ENCODE assay signal across 18 cellular contexts in the genomic region with DNA sequence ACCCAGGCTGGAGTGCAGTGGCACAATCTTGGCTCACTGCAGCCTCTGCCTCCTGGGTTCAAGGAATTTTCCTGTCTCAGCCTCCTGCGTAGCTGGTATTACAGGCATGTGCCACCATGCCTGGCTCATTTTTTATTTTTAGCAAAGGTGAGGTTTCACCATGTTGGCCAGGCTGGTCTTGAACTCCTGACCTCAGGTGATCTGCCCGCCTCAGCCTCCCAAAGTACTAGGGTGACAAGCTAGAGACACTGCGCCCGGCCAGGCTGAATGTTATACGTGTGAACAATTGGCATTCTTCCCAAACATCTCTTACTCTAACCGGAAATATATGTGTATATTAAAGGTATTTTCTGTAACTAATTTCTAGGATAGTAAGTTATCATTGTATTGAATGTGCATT. TPM values are rescaled to one million over a fixed set of nuclear protein-coding genes. Genes with fewer than 3 reads are reported as not detected.
DNase-seq lines count a peak whose midpoint lies in the region; ATAC-seq and TF ChIP-seq lines count a peak whose summit lies in the region.
"Had no signal": no experiment of that assay in that cellular context is flagged by ENCODE, and none has a peak within 500 bp of the region (broad histone marks: within the 10 kb centered on the region; RNA-seq: fewer than 3 reads in every experiment).

No MANE protein-coding gene starts in this region.

- H3K4me1 ChIP-seq in right cardiac atrium (ENCODE audit: control insufficient read depth, insufficient read depth, low read length) (no peaks in the 10 kb centered on the region), psoas muscle (peaks cover 23% of the 10 kb centered on the region)

- WGBS in right cardiac atrium = 79% methylated on average over 6 of the region's 6 CpGs
- WGBS in lower leg skin, 2 donors = 69 to 70% methylated on average over 6 of the region's 6 CpGs
- WGBS in psoas muscle, 3 donors = 28 to 51% (median 33%) methylated on average over 6 of the region's 6 CpGs

- no peak for DNase-seq in right cardiac atrium
- no peak for DNase-seq in Right ventricle myocardium superior
- peak; percentile 10 to 39 for DNase-seq in lower leg skin (ENCODE audit: low spot score in 2 of 2)
- DNase-seq in psoas muscle = no peak
- no peak for DNase-seq in activated effector memory CD4-positive, alpha-beta T cell treated with anti-CD3 and anti-CD28 coated beads, Interleukin-2, amount 50 U/mL, for 16 hours
- no peak for DNase-seq in epidermal melanocyte (ENCODE audit: insufficient read length, low spot score)
- DNase-seq in activated CD8-positive, alpha-beta memory T cell treated with anti-CD3 and anti-CD28 coated beads for 24 hours = no peak
- DNase-seq: C1 segment of cervical spinal cord, DMS79 treated with DMSO at 0.1 percent for 48 hours, H7, IMR-90, MG63, NCI-H1092, NCI-H146, NCI-H2081, NCI-H510A treated with DMSO at 0.1 percent for 48 hours, NCI-H82, Peyer's patch had no signal

- H3K27me3 ChIP-seq in right cardiac atrium (ENCODE audit: control insufficient read depth, insufficient read depth) (no peaks in the 10 kb centered on the region), psoas muscle (ENCODE audit: insufficient read depth in 3 of 3, low read length in 2 of 3) (no peaks in the 10 kb centered on the region)
- H3K27me3 ChIP-seq: MG63, Peyer's patch had no signal

- H3K4me3 ChIP-seq in right cardiac atrium (ENCODE audit: low read length) (no peak overlapping the region), lower leg skin (ENCODE audit: low read depth, poor library complexity, severe bottlenecking) (no peak overlapping the region), psoas muscle (peak overlapping the region; percentile 1)
- H3K4me3 ChIP-seq: MG63, Peyer's patch had no signal

- H3K27ac ChIP-seq in right cardiac atrium (ENCODE audit: low read length) = peak overlapping the region; percentile 37
- H3K27ac ChIP-seq in psoas muscle = peak overlapping the region; percentile 76
- H3K27ac ChIP-seq: Peyer's patch had no signal

- H3K9me3 ChIP-seq in right cardiac atrium (ENCODE audit: control insufficient read depth, low read length) = no peaks in the 10 kb centered on the region
- peaks cover 10% of the 10 kb centered on the region for H3K9me3 ChIP-seq in psoas muscle
- H3K9me3 ChIP-seq: Peyer's patch had no signal

- peaks cover 0 to 5% of the 10 kb centered on the region in 2 donors for H3K36me3 ChIP-seq in psoas muscle (ENCODE audit: insufficient read depth in 1 of 2, low read depth in 1 of 2)
- H3K36me3 ChIP-seq: MG63, Peyer's patch had no signal

- TF ChIP-seq POLR2A in lower leg skin (IDR thresholded peaks at IDR 0.05) = no peak

- TF ChIP-seq CTCF in lower leg skin (IDR thresholded peaks at IDR 0.05) (no peak), psoas muscle (IDR thresholded peaks at IDR 0.05) (no peak)

- ATAC-seq in right cardiac atrium (no peak), Right ventricle myocardium superior (ENCODE audit: poor library complexity) (no peak), psoas muscle (peak; percentile 76 to 92 (median 84))

- intact Hi-C loops in right cardiac atrium (cut with DNase I) = no loop called here
- intact Hi-C loops in Right ventricle myocardium superior (cut with DNase I) = no loop called here
- intact Hi-C loops in lower leg skin (cut with DNase I; ENCODE audit: low total_unique reads) = no loop called here
- intact Hi-C loops in psoas muscle (cut with DNase I) = no loop called here

RNA-seq across cellular contexts. Expression of a gene that starts 13.2 kb away (rescaled TPM):
- total RNA-seq in right cardiac atrium (10 to 100 TPM; 21.9 to 33.5 (median 23.3) TPM), Right ventricle myocardium superior (11.8 TPM), lower leg skin (10 to 100 TPM; 47.2 to 62.1 (median 54.5) TPM), psoas muscle (10 to 100 TPM in 3 of 4 donors, 1 to 10 TPM in 1; 8.3 to 25.3 (median 17.5) TPM)
- polyA plus RNA-seq in right cardiac atrium (19.9 TPM), psoas muscle (1 to 10 TPM; 5.6 to 9.0 (median 8.1) TPM)

Comparison
In these comparisons a context has a peak if more than half of its experiments do, and no peak if none do; other contexts are left out.
1. ATAC-seq: peak in psoas muscle (4 of 4); none in right cardiac atrium (0 of 2) and Right ventricle myocardium superior (single experiment).
2. DNase-seq: peak in lower leg skin (2 of 2); none in right cardiac atrium (0 of 3), Right ventricle myocardium superior (single experiment), psoas muscle (0 of 2), activated effector memory CD4-positive, alpha-beta T cell treated with anti-CD3 and anti-CD28 coated beads, Interleukin-2, amount 50 U/mL, for 16 hours (single experiment), epidermal melanocyte (single experiment) and activated CD8-positive, alpha-beta memory T cell treated with anti-CD3 and anti-CD28 coated beads for 24 hours (single experiment).